Comparison of ENCODE assay signal across 18 cellular contexts in the genomic region with DNA sequence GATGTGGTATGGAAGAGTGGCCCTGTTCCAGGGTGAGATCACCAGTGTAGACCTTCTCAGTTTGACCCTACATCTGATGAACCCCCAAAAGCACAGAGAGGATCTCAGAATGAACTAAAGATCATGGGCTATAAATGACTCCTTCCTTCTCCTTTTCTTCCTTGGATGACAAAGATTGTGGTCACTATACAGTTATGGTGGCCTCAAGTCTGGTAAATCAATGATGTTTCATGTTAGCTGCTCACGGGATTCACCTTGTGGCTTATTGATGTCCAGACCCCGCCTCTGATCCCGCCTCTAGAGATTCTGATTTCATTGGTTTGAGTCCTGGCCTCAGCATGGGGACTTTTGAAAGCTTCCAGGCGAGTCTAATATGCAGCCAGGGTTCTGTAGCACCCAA.
DNase-seq lines count a peak whose midpoint lies in the region; ATAC-seq and TF ChIP-seq lines count a peak whose summit lies in the region.
"Had no signal": no experiment of that assay in that cellular context is flagged by ENCODE, and none has a peak within 500 bp of the region (broad histone marks: within the 10 kb centered on the region; RNA-seq: fewer than 3 reads in every experiment).

No MANE protein-coding gene starts in this region.

- H3K27me3 ChIP-seq in esophagus squamous epithelium, result no peaks in the 10 kb centered on the region
- H3K27me3 ChIP-seq: adrenal gland, tibial nerve had no signal

- no peak overlapping the region for H3K4me3 ChIP-seq in esophagus squamous epithelium
- H3K4me3 ChIP-seq: adrenal gland, mucosa of descending colon, tibial nerve had no signal

- no peaks in the 10 kb centered on the region for H3K9me3 ChIP-seq in T-helper 17 cell (ENCODE audit: control insufficient read depth, low read length, poor library complexity, severe bottlenecking)
- H3K9me3 ChIP-seq in esophagus squamous epithelium, result no peaks in the 10 kb centered on the region
- H3K9me3 ChIP-seq: adrenal gland, mucosa of descending colon, tibial nerve had no signal

- DNase-seq in activated CD8-positive, alpha-beta memory T cell treated with anti-CD3 and anti-CD28 coated beads for 24 hours, result peak; percentile 51
- DNase-seq in activated CD8-positive, alpha-beta memory T cell treated with anti-CD3 and anti-CD28 coated beads, Interleukin-2, amount 50 U/mL, for 4 hours, result no peak
- DNase-seq in T-helper 17 cell, result no peak
- no peak for DNase-seq in esophagus squamous epithelium (lab: John Stamatoyannopoulos, UW)
- DNase-seq in substantia nigra (lab: John Stamatoyannopoulos, UW), result no peak
- DNase-seq in HCEC 1CT, result no peak
- no peak for DNase-seq in HT-29 (ENCODE audit: low spot score)
- no peak for DNase-seq in DMS114 treated with DMSO at 0.1 percent for 48 hours (lab: John Stamatoyannopoulos, UW; ENCODE audit: unreplicated experiment)
- DNase-seq: CD4-positive, CD25-positive, alpha-beta regulatory T cell; DND-41; KBM-7; left colon; mucosa of descending colon; NCI-H1105 treated with DMSO at 0.1 percent for 48 hours; stimulated activated CD4-positive, alpha-beta T cell treated with anti-CD3 and anti-CD28 coated beads, Interleukin-2, amount 100 ng/mL, for 48 hours; T-helper 1 cell had no signal

- no peak for TF ChIP-seq CTCF in esophagus squamous epithelium (IDR thresholded peaks at IDR 0.05)

- WGBS in esophagus squamous epithelium, 2 donors, result 79 to 85% methylated on average over 4 of the region's 4 CpGs

- H3K27me3 Mint-ChIP-seq in T-helper 17 cell, result no peaks in the 10 kb centered on the region
- H3K27me3 Mint-ChIP-seq: CD4-positive, CD25-positive, alpha-beta regulatory T cell had no signal

- H3K27ac ChIP-seq in esophagus squamous epithelium (peak overlapping the region in 3 of 4 donors; percentile 41 to 68 (median 60)), substantia nigra (ENCODE audit: low read depth, low read length, poor library complexity, severe bottlenecking) (peak overlapping the region; percentile 36)

- TF ChIP-seq POLR2A in esophagus squamous epithelium (IDR thresholded peaks at IDR 0.05), result no peak

- peaks cover 4 to 55% (median 14%) of the 10 kb centered on the region in 3 donors for H3K4me1 ChIP-seq in esophagus squamous epithelium

- intact Hi-C loops in esophagus squamous epithelium (cut with DNase I), result no loop called here

- peak overlapping the region; percentile 65 for H3K27ac Mint-ChIP-seq in T-helper 17 cell

- ATAC-seq in T-helper 17 cell, result no peak
- ATAC-seq: left colon, mucosa of descending colon had no signal

- no peaks in the 10 kb centered on the region for H3K36me3 Mint-ChIP-seq in T-helper 17 cell (ENCODE audit: low read depth)
- H3K36me3 Mint-ChIP-seq: CD4-positive, CD25-positive, alpha-beta regulatory T cell had no signal

- H3K36me3 ChIP-seq in esophagus squamous epithelium, result no peaks in the 10 kb centered on the region
- H3K36me3 ChIP-seq: adrenal gland, tibial nerve had no signal

- H3K4me3 Mint-ChIP-seq in T-helper 17 cell, result no peak overlapping the region

- peaks cover 37% of the 10 kb centered on the region for H3K4me1 Mint-ChIP-seq in T-helper 17 cell
